Comparison of ENCODE assay signal across 16 cellular contexts in genomic region chr9:122134822-122135528, GRCh38. TPM values are rescaled to one million over a fixed set of nuclear protein-coding genes. Genes with fewer than 3 reads are reported as not detected.
DNase-seq lines count a peak whose midpoint lies in the region; ATAC-seq and TF ChIP-seq lines count a peak whose summit lies in the region.
"Had no signal": no experiment of that assay in that cellular context is flagged by ENCODE, and none has a peak within 500 bp of the region (broad histone marks: within the 10 kb centered on the region; RNA-seq: fewer than 3 reads in every experiment).

No MANE protein-coding gene starts in this region.

- ATAC-seq in left cardiac atrium (no peak), lower lobe of right lung (no peak)

- no peak overlapping the region for H3K4me3 Mint-ChIP-seq in Calu3 (ENCODE audit: low read depth, unreplicated experiment)
- H3K4me3 Mint-ChIP-seq: activated CD4-positive, alpha-beta T cell treated with anti-CD3 and anti-CD28 coated beads, Interleukin-2, amount 10 ng/mL, durations not matched to agents 24 days and 14 days; activated naive CD8-positive, alpha-beta T cell treated with anti-CD3 and anti-CD28 coated beads for 36 hours; CD4-positive, CD25-positive, alpha-beta regulatory T cell had no signal

- no peak for TF ChIP-seq CTCF in right atrium auricular region (IDR thresholded peaks at IDR 0.05)
- TF ChIP-seq CTCF in brain microvascular endothelial cell (IDR thresholded peaks at IDR 0.05; ENCODE audit: low read depth, low read length, missing control alignments) = no peak
- no peak for TF ChIP-seq CTCF in Calu3 (IDR thresholded peaks at IDR 0.05; ENCODE audit: unreplicated experiment)
- no peak for TF ChIP-seq CTCF in lower lobe of right lung (IDR thresholded peaks at IDR 0.05)

- peaks cover 18% of the 10 kb centered on the region for H3K27me3 Mint-ChIP-seq in Calu3 (ENCODE audit: unreplicated experiment)
- H3K27me3 Mint-ChIP-seq: activated naive CD8-positive, alpha-beta T cell treated with anti-CD3 and anti-CD28 coated beads for 36 hours had no signal

- BruUV-seq in Calu3 (replicated peaks; lab: Mats Ljungman, UMichigan) = no TSS peak

- no peak overlapping the region for H3K27ac Mint-ChIP-seq in Calu3 (ENCODE audit: unreplicated experiment)
- H3K27ac Mint-ChIP-seq: activated CD4-positive, alpha-beta T cell treated with anti-CD3 and anti-CD28 coated beads, Interleukin-2, amount 10 ng/mL, durations not matched to agents 24 days and 14 days; activated naive CD8-positive, alpha-beta T cell treated with anti-CD3 and anti-CD28 coated beads for 36 hours; CD4-positive, CD25-positive, alpha-beta regulatory T cell had no signal

- CTCF ChIA-PET in Calu3 (lab: Charles Lee) = interaction anchor here (0.6 kb wide), 1 partner anchor 254 kb away, joined by 6 read pairs; no protein-coding TSS in a partner anchor

- H3K9me3 Mint-ChIP-seq in Calu3 (ENCODE audit: low read depth, unreplicated experiment) = no peaks in the 10 kb centered on the region
- H3K9me3 Mint-ChIP-seq: activated CD4-positive, alpha-beta T cell treated with anti-CD3 and anti-CD28 coated beads, Interleukin-2, amount 10 ng/mL, durations not matched to agents 24 days and 14 days; activated naive CD8-positive, alpha-beta T cell treated with anti-CD3 and anti-CD28 coated beads for 36 hours; CD4-positive, CD25-positive, alpha-beta regulatory T cell had no signal

- H3K4me1 ChIP-seq in right atrium auricular region = peaks cover 0 to 42% of the 10 kb centered on the region in 2 donors
- peaks cover 11% of the 10 kb centered on the region for H3K4me1 ChIP-seq in lower lobe of right lung

- H3K4me3 ChIP-seq in right atrium auricular region (no peak overlapping the region), brain microvascular endothelial cell (ENCODE audit: low read depth, low read length) (no peak overlapping the region), lower lobe of right lung (no peak overlapping the region)
- H3K4me3 ChIP-seq: lung had no signal

- DNase-seq in left cardiac atrium (peak; percentile 44), right atrium auricular region (ENCODE audit: low spot score) (no peak), brain microvascular endothelial cell (peak; percentile 17), islet precursor cell (peak; percentile 81), Calu3 (no peak), T1000 (lab: John Stamatoyannopoulos, UW) (no peak), lower lobe of right lung (no peak)
- no peak for DNase-seq in activated effector memory CD4-positive, alpha-beta T cell treated with Interleukin-2 at 50 U/mL for 16 hours
- DNase-seq: activated CD4-positive, alpha-beta T cell treated with anti-CD3 and anti-CD28 coated beads, Interleukin-2, amount 10 ng/mL, durations not matched to agents 24 days and 14 days; activated naive CD8-positive, alpha-beta T cell treated with anti-CD3 and anti-CD28 coated beads for 36 hours; CD4-positive, CD25-positive, alpha-beta regulatory T cell; effector CD8-positive, alpha-beta T cell; foreskin melanocyte; SHP77 had no signal

- no peaks in the 10 kb centered on the region for H3K36me3 ChIP-seq in right atrium auricular region
- H3K36me3 ChIP-seq in brain microvascular endothelial cell (replicated peaks) = no peaks in the 10 kb centered on the region
- no peaks in the 10 kb centered on the region for H3K36me3 ChIP-seq in lower lobe of right lung

- no peaks in the 10 kb centered on the region for H3K36me3 Mint-ChIP-seq in Calu3 (ENCODE audit: insufficient read depth, unreplicated experiment)
- H3K36me3 Mint-ChIP-seq: activated naive CD8-positive, alpha-beta T cell treated with anti-CD3 and anti-CD28 coated beads for 36 hours; CD4-positive, CD25-positive, alpha-beta regulatory T cell had no signal

- H3K9me3 ChIP-seq in right atrium auricular region (no peaks in the 10 kb centered on the region), lower lobe of right lung (no peaks in the 10 kb centered on the region)

- H3K27me3 ChIP-seq in right atrium auricular region = no peaks in the 10 kb centered on the region
- H3K27me3 ChIP-seq in brain microvascular endothelial cell (replicated peaks) = no peaks in the 10 kb centered on the region
- H3K27me3 ChIP-seq in lower lobe of right lung (ENCODE audit: low read depth) = no peaks in the 10 kb centered on the region

- H3K27ac ChIP-seq in right atrium auricular region (no peak overlapping the region), brain microvascular endothelial cell (no peak overlapping the region), lower lobe of right lung (no peak overlapping the region)

- in situ Hi-C loops in brain microvascular endothelial cell (cut with HindIII; ENCODE audit: low pct_ligation_motif_present, low sequenced_read_pairs) = no loop called here

- intact Hi-C loops in left cardiac atrium (cut with DNase I) (no loop called here), Calu3 (cut with micrococcal nuclease; ENCODE audit: unreplicated experiment) (no loop called here), lower lobe of right lung (cut with DNase I) (no loop called here)

- no peaks in the 10 kb centered on the region for H3K4me1 Mint-ChIP-seq in Calu3 (ENCODE audit: low read depth, unreplicated experiment)
- H3K4me1 Mint-ChIP-seq: activated CD4-positive, alpha-beta T cell treated with anti-CD3 and anti-CD28 coated beads, Interleukin-2, amount 10 ng/mL, durations not matched to agents 24 days and 14 days; activated naive CD8-positive, alpha-beta T cell treated with anti-CD3 and anti-CD28 coated beads for 36 hours; CD4-positive, CD25-positive, alpha-beta regulatory T cell had no signal

RNA-seq across cellular contexts. Expression of gene NDUFA8, which starts 24.6 kb away (rescaled TPM):
- 100 to 1,000 TPM; 198 to 221 TPM for total RNA-seq in left cardiac atrium
- 100 to 1,000 TPM; 169 to 236 TPM for total RNA-seq in right atrium auricular region
- 33.5 and 38.8 TPM in 2 replicates for total RNA-seq in Calu3 (2022)
- 38.5 TPM for total RNA-seq in lower lobe of right lung

RNA-seq across cellular contexts. Expression of gene MORN5, which starts 24.7 kb away (rescaled TPM):
- total RNA-seq in left cardiac atrium (not detected), right atrium auricular region (not detected), Calu3 (2022) (not detected in 2 replicates), lower lobe of right lung (7.7 TPM)
- total RNA-seq: activated CD4-positive, alpha-beta T cell treated with anti-CD3 and anti-CD28 coated beads, Interleukin-2, amount 10 ng/mL, durations not matched to agents 24 days and 14 days; activated naive CD8-positive, alpha-beta T cell treated with anti-CD3 and anti-CD28 coated beads for 36 hours; CD4-positive, CD25-positive, alpha-beta regulatory T cell; T-helper 2 cell treated with Interferon-gamma antibody and Interleukin-4, amounts not matched to agents 100 ng/mL and 5 ng/mL, for 36 hours had no signal

RNA-seq across cellular contexts. Expression of gene TTLL11, which starts 41.9 kb away (rescaled TPM):
- total RNA-seq in left cardiac atrium = 1 to 10 TPM; 4.5 to 6.5 TPM
- 1 to 10 TPM; 5.9 to 7.8 TPM for total RNA-seq in right atrium auricular region
- 10.4 and 10.5 TPM in 2 replicates for total RNA-seq in Calu3 (2022)
- 11.7 TPM for total RNA-seq in lower lobe of right lung

Comparison
In these comparisons a context has a peak if more than half of its experiments do, and no peak if none do; other contexts are left out.
1. DNase-seq: peak in left cardiac atrium (single experiment), brain microvascular endothelial cell (single experiment) and islet precursor cell (single experiment); none in right atrium auricular region (single experiment), activated effector memory CD4-positive, alpha-beta T cell treated with Interleukin-2 at 50 U/mL for 16 hours (single experiment), Calu3 (single experiment), T1000 (single experiment) and lower lobe of right lung (single experiment).